In genomic region chr17:18712354-18712999, GRCh38 we compare ENCODE assay signal across 8 cellular contexts. TPM values are rescaled to one million over a fixed set of nuclear protein-coding genes. Genes with fewer than 3 reads are reported as not detected.
A peak's percentile ranks its signal among the peaks of the same experiment; 100 is the strongest.
DNase-seq lines count a peak whose midpoint lies in the region; ATAC-seq and TF ChIP-seq lines count a peak whose summit lies in the region.
"Not testable (repeated sequence)": the region's sequence is repeated elsewhere in the genome, so short reads cannot be mapped to it uniquely, and the experiment has no call there.

No MANE protein-coding gene starts in this region.

- not testable (repeated sequence) for H3K27me3 ChIP-seq in hepatocyte

- H3K27ac Mint-ChIP-seq in central memory CD8-positive, alpha-beta T cell (ENCODE audit: low read depth), result not testable (repeated sequence)

- WGBS in hepatocyte (ENCODE audit: low lambda C conversion rate, missing lambda C conversion rate), result 14% methylated on average over 6 of the region's 7 CpGs

- peak overlapping the region; percentile 17 for H3K4me2 ChIP-seq in hepatocyte

- not testable (repeated sequence) for H3K36me3 ChIP-seq in hepatocyte (replicated peaks; ENCODE audit: insufficient read depth, low read depth)

- peak; percentile 65 for DNase-seq in DMS53 (lab: John Stamatoyannopoulos, UW)
- DNase-seq in LoVo (ENCODE audit: low spot score), result peak; percentile 45
- peak; percentile 52 for DNase-seq in RPMI7951 (ENCODE audit: low read depth)
- peak; percentile 21 to 49 for DNase-seq in activated CD8-positive, alpha-beta memory T cell treated with anti-CD3 and anti-CD28 coated beads for 1 hour (ENCODE audit: extremely low read depth in 1 of 2, low read depth in 1 of 2)
- DNase-seq in central memory CD8-positive, alpha-beta T cell (ENCODE audit: low spot score in 2 of 2), result peak; percentile 30 to 38
- peak; percentile 73 for DNase-seq in hepatocyte (ENCODE audit: low spot score)
- DNase-seq in posterior cingulate gyrus, result peak; percentile 23 to 93 (median 74)
- peak; percentile 40 for DNase-seq in stimulated activated naive CD4-positive, alpha-beta T cell treated with Interleukin-2 at 50 U/mL for 16 hours (lab: John Stamatoyannopoulos, UW)

- H3K4me1 Mint-ChIP-seq in central memory CD8-positive, alpha-beta T cell, result not testable (repeated sequence)

- H3K4me1 ChIP-seq in hepatocyte (ENCODE audit: insufficient read depth), result not testable (repeated sequence)

- H2AFZ ChIP-seq in hepatocyte, result not testable (repeated sequence)

- H3K4me3 Mint-ChIP-seq in central memory CD8-positive, alpha-beta T cell, result not testable (repeated sequence)

- not testable (repeated sequence) for H4K20me1 ChIP-seq in hepatocyte (ENCODE audit: insufficient read depth, poor library complexity, severe bottlenecking)

- not testable (repeated sequence) for H3K27ac ChIP-seq in hepatocyte

- H3K9me2 ChIP-seq in hepatocyte (replicated peaks; ENCODE audit: insufficient read depth), result not testable (repeated sequence)

- H3K9me3 ChIP-seq in hepatocyte (ENCODE audit: low read depth), result not testable (repeated sequence)

- H3K36me3 Mint-ChIP-seq in central memory CD8-positive, alpha-beta T cell (ENCODE audit: insufficient read depth), result not testable (repeated sequence)

- H3K79me2 ChIP-seq in hepatocyte, result not testable (repeated sequence)

- ATAC-seq in central memory CD8-positive, alpha-beta T cell (replicated peaks; ENCODE audit: extremely low read depth, poor library complexity, severe bottlenecking), result not testable (repeated sequence)

- peak; percentile 63 for TF ChIP-seq CTCF in hepatocyte (IDR thresholded peaks at IDR 0.05; ENCODE audit: poor library complexity)

- not testable (repeated sequence) for H3K27me3 Mint-ChIP-seq in central memory CD8-positive, alpha-beta T cell

- H3K9me3 Mint-ChIP-seq in central memory CD8-positive, alpha-beta T cell, result not testable (repeated sequence)

- intact Hi-C loops in posterior cingulate gyrus (cut with DNase I), result not testable (repeated sequence)

- H3K4me3 ChIP-seq in hepatocyte, result not testable (repeated sequence)

RNA-seq across cellular contexts. Expression of gene FOXO3B, which starts 30.4 kb away (rescaled TPM):
- 0.98 and 1.6 TPM in 2 replicates for total RNA-seq in RPMI7951 (2014; rRNA removed; shearing (Covaris generic))
- total RNA-seq in hepatocyte, result 7.5 and 7.9 TPM in 2 replicates
- polyA plus RNA-seq in hepatocyte, result 6.5 and 8.1 TPM in 2 replicates

RNA-seq across cellular contexts. Expression of gene FBXW10, which starts 31.4 kb away (rescaled TPM):
- under 0.01 TPM in 1 of 2 replicates, not detected in the other for total RNA-seq in RPMI7951 (2014; rRNA removed; shearing (Covaris generic))
- 0.20 TPM in 1 of 2 replicates, not detected in the other for total RNA-seq in hepatocyte
- polyA plus RNA-seq in hepatocyte, result not detected in 2 replicates
